Comparison of ENCODE assay signal across 6 cellular contexts in the genomic region with DNA sequence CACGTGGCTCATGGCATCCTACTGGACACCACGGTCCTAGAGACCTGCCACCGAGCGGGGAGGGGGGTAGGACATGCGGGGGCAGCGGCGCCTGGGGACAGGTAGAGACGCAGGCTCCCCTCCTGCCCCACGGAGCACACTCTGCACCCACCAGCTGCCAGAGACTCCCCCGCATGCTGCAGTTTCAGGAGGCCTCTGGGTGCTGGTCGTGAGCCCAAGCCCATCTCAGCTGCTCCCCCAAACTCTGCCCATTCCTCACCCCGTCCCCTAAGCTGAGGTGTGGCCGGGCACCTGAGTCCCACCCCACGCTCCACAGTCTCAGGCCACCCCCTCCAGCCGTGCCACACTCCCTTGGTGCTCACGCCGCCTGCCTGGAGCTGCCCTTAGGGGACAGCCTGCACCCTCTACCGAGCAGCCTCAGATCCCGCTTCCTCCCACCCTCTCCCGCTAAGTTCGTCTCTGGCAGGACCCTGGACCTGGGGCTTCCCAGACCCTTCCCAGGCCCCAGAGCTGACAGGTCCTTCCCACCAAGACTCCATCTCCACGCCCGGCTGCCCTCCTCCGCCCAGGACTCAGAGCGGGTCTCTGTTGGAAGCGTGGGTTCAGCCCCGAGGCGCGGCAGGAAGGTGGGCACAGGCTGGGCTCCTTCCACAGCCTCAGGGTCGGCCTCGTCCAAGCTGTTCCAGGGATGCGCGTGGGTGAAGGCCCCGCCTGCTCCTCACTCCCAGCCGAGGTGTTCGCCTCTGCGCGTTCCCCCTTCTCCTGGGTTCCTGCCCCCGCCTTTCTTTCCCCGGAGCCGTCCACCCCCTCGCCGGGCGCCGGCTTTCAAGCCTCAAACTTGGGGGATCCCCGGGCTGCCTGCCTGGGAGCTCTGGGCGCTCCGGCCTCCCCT. TPM values are rescaled to one million over a fixed set of nuclear protein-coding genes. Genes with fewer than 3 reads are reported as not detected.
DNase-seq lines count a peak whose midpoint lies in the region; ATAC-seq and TF ChIP-seq lines count a peak whose summit lies in the region.

No MANE protein-coding gene starts in this region.

- H3K4me3 Mint-ChIP-seq in Caco-2 (ENCODE audit: unreplicated experiment): peak overlapping the region; percentile 84
- H3K4me3 Mint-ChIP-seq in activated T-helper 1 cell treated with anti-CD3 and anti-CD28 coated beads, Interleukin-12 subunit alpha, Interleukin-12 subunit beta, Interleukin-2, Interleukin-4 antibody, amounts not matched to agents 30 ng/mL and 10 ng/mL and 1 ng/mL, durations not matched to agents 14 hours and 24 hours and 36 hours: peak overlapping the region; percentile 58

- no peak overlapping the region for H3K18ac ChIP-seq in mesenchymal stem cell (ENCODE audit: low read depth in 1 of 2, low read length in 2 of 2)

- no peaks in the 10 kb centered on the region for H3K36me3 ChIP-seq in Caco-2 (ENCODE audit: control insufficient read depth, insufficient read depth, low read length)
- peaks cover 0 to 12% of the 10 kb centered on the region in 2 experiments for H3K36me3 ChIP-seq in mesenchymal stem cell (ENCODE audit: control insufficient read depth in 1 of 2, insufficient read depth in 2 of 2, low read depth in 1 of 2, low read length in 2 of 2)

- H3K4me1 ChIP-seq in Caco-2 (peaks cover 9% of the 10 kb centered on the region; the same call in 1 of the 2 replicates), mesenchymal stem cell (ENCODE audit: control insufficient read depth, insufficient read depth, low read depth, low read length) (peaks cover 24% of the 10 kb centered on the region)

- H3K9me3 ChIP-seq in Caco-2 (peaks cover 8% of the 10 kb centered on the region), mesenchymal stem cell (ENCODE audit: control insufficient read depth, low read length) (peaks cover 11% of the 10 kb centered on the region)

- H3K9me3 Mint-ChIP-seq in Caco-2 (ENCODE audit: unreplicated experiment): peaks cover 12% of the 10 kb centered on the region
- H3K9me3 Mint-ChIP-seq in activated T-helper 1 cell treated with anti-CD3 and anti-CD28 coated beads, Interleukin-12 subunit alpha, Interleukin-12 subunit beta, Interleukin-2, Interleukin-4 antibody, amounts not matched to agents 30 ng/mL and 10 ng/mL and 1 ng/mL, durations not matched to agents 14 hours and 24 hours and 36 hours: peaks cover 18% of the 10 kb centered on the region

- H3K4ac ChIP-seq in mesenchymal stem cell (ENCODE audit: low read depth in 1 of 2, low read length in 2 of 2): no peak overlapping the region

- CTCF ChIA-PET in Caco-2 (lab: Charles Lee): no interaction called here

- H3K27me3 Mint-ChIP-seq in Caco-2 (ENCODE audit: insufficient read depth, unreplicated experiment): no peaks in the 10 kb centered on the region
- peaks cover 10% of the 10 kb centered on the region for H3K27me3 Mint-ChIP-seq in activated T-helper 1 cell treated with anti-CD3 and anti-CD28 coated beads, Interleukin-12 subunit alpha, Interleukin-12 subunit beta, Interleukin-2, Interleukin-4 antibody, amounts not matched to agents 30 ng/mL and 10 ng/mL and 1 ng/mL, durations not matched to agents 14 hours and 24 hours and 36 hours (ENCODE audit: insufficient read depth)

- H4K91ac ChIP-seq in mesenchymal stem cell (ENCODE audit: low read length): no peak overlapping the region

- H3K4me3 ChIP-seq in Caco-2 (ENCODE audit: low read depth, low read length) (peak overlapping the region; percentile 77), mesenchymal stem cell (ENCODE audit: insufficient read depth in 1 of 2, low read depth in 1 of 2, low read length in 2 of 2) (peak overlapping the region; percentile 72 to 83)

- peaks cover 8% of the 10 kb centered on the region for H3K36me3 Mint-ChIP-seq in Caco-2 (ENCODE audit: insufficient read depth, unreplicated experiment)
- no peaks in the 10 kb centered on the region for H3K36me3 Mint-ChIP-seq in activated T-helper 1 cell treated with anti-CD3 and anti-CD28 coated beads, Interleukin-12 subunit alpha, Interleukin-12 subunit beta, Interleukin-2, Interleukin-4 antibody, amounts not matched to agents 30 ng/mL and 10 ng/mL and 1 ng/mL, durations not matched to agents 14 hours and 24 hours and 36 hours (ENCODE audit: low read depth)

- H2BK15ac ChIP-seq in mesenchymal stem cell (ENCODE audit: low read depth, poor library complexity, severe bottlenecking): no peak overlapping the region

- peaks cover 1% of the 10 kb centered on the region for H3K4me1 Mint-ChIP-seq in Caco-2 (ENCODE audit: low read depth, unreplicated experiment)
- H3K4me1 Mint-ChIP-seq in activated T-helper 1 cell treated with anti-CD3 and anti-CD28 coated beads, Interleukin-12 subunit alpha, Interleukin-12 subunit beta, Interleukin-2, Interleukin-4 antibody, amounts not matched to agents 30 ng/mL and 10 ng/mL and 1 ng/mL, durations not matched to agents 14 hours and 24 hours and 36 hours (ENCODE audit: low read depth): no peaks in the 10 kb centered on the region

- no peak for ATAC-seq in GM18909 (IDR thresholded peaks at IDR 0.05; ENCODE audit: poor library complexity, unreplicated experiment)
- ATAC-seq in HG03439 (IDR thresholded peaks at IDR 0.05; ENCODE audit: unreplicated experiment): no peak

- no peak overlapping the region for H3K27ac ChIP-seq in mesenchymal stem cell (ENCODE audit: low read length, poor library complexity, severe bottlenecking)

- H3K23ac ChIP-seq in mesenchymal stem cell (ENCODE audit: low read length in 2 of 2): peak overlapping the region in 1 of 2 experiments; percentile 79

- no peak overlapping the region for H2BK120ac ChIP-seq in mesenchymal stem cell (ENCODE audit: low read depth, low read length)

- no TSS peak for BruUV-seq in Caco-2 (replicated peaks; lab: Mats Ljungman, UMichigan)

- peak overlapping the region; percentile 99 for H3K4me2 ChIP-seq in mesenchymal stem cell (ENCODE audit: low read length, poor library complexity, severe bottlenecking)

- H2AK5ac ChIP-seq in mesenchymal stem cell (ENCODE audit: low read length, severe bottlenecking): no peak overlapping the region

- no peak overlapping the region for H2BK5ac ChIP-seq in mesenchymal stem cell (ENCODE audit: low read depth, low read length, poor library complexity, severe bottlenecking)

- POLR2A ChIA-PET in Caco-2 (lab: Charles Lee): no interaction called here

- H3K9ac ChIP-seq in mesenchymal stem cell (ENCODE audit: low read length): peak overlapping the region; percentile 49

- DNase-seq in Caco-2: no peak
- no peak for DNase-seq in activated T-helper 1 cell treated with anti-CD3 and anti-CD28 coated beads, Interleukin-12 subunit alpha, Interleukin-12 subunit beta, Interleukin-2, Interleukin-4 antibody, amounts not matched to agents 30 ng/mL and 10 ng/mL and 1 ng/mL, durations not matched to agents 14 hours and 24 hours and 36 hours (ENCODE audit: low spot score)
- no peak for DNase-seq in mesenchymal stem cell
- DNase-seq in SHP77 treated with DMSO at 0.1 percent for 48 hours (lab: John Stamatoyannopoulos, UW): no peak

- intact Hi-C loops in Caco-2 (cut with micrococcal nuclease; ENCODE audit: unreplicated experiment): no loop called here
- intact Hi-C loops in activated T-helper 1 cell treated with anti-CD3 and anti-CD28 coated beads, Interleukin-12 subunit alpha, Interleukin-12 subunit beta, Interleukin-2, Interleukin-4 antibody, amounts not matched to agents 30 ng/mL and 10 ng/mL and 1 ng/mL, durations not matched to agents 14 hours and 24 hours and 36 hours (cut with micrococcal nuclease): no loop called here

- TF ChIP-seq CTCF in Caco-2 (IDR thresholded peaks at IDR 0.05; ENCODE audit: insufficient read depth in 1 of 2, low read depth in 1 of 2, low read length in 1 of 2, severe bottlenecking in 1 of 2, unreplicated experiment in 1 of 2): no peak

- no peak overlapping the region for H2BK12ac ChIP-seq in mesenchymal stem cell (ENCODE audit: low read length in 2 of 2)

- peaks cover 16% of the 10 kb centered on the region for H3K79me1 ChIP-seq in mesenchymal stem cell (replicated peaks; ENCODE audit: low read length, poor library complexity, severe bottlenecking)

- no peak overlapping the region for H3K14ac ChIP-seq in mesenchymal stem cell (ENCODE audit: low read length in 2 of 2)

- H4K8ac ChIP-seq in mesenchymal stem cell (ENCODE audit: low read length): no peak overlapping the region

- no peak overlapping the region for H3K27ac Mint-ChIP-seq in Caco-2 (ENCODE audit: unreplicated experiment)
- no peak overlapping the region for H3K27ac Mint-ChIP-seq in activated T-helper 1 cell treated with anti-CD3 and anti-CD28 coated beads, Interleukin-12 subunit alpha, Interleukin-12 subunit beta, Interleukin-2, Interleukin-4 antibody, amounts not matched to agents 30 ng/mL and 10 ng/mL and 1 ng/mL, durations not matched to agents 14 hours and 24 hours and 36 hours

- H3K27me3 ChIP-seq in Caco-2 (replicated peaks; ENCODE audit: control insufficient read depth, insufficient read depth, low read length): no peaks in the 10 kb centered on the region
- H3K27me3 ChIP-seq in mesenchymal stem cell (ENCODE audit: control insufficient read depth in 1 of 2, insufficient read depth in 1 of 2, low read length in 2 of 2): peaks cover 0 to 6% of the 10 kb centered on the region in 2 experiments

- no peak overlapping the region for H2AFZ ChIP-seq in mesenchymal stem cell (ENCODE audit: low read depth, low read length)

- WGBS in mesenchymal stem cell: 32% methylated on average over 48 of the region's 48 CpGs

RNA-seq across cellular contexts. Expression of a gene that starts 1.3 kb away (rescaled TPM):
- 6.3 and 8.8 TPM in 2 replicates for total RNA-seq in Caco-2 (2022)
- 3.6 and 5.2 TPM in 2 replicates for total RNA-seq in activated T-helper 1 cell treated with anti-CD3 and anti-CD28 coated beads, Interleukin-12 subunit alpha, Interleukin-12 subunit beta, Interleukin-2, Interleukin-4 antibody, amounts not matched to agents 30 ng/mL and 10 ng/mL and 1 ng/mL, durations not matched to agents 14 hours and 24 hours and 36 hours
- polyA plus RNA-seq in mesenchymal stem cell (2013, experiment 1 of 2): 8.5 TPM
- polyA plus RNA-seq in mesenchymal stem cell (2013, experiment 2 of 2): 7.7 TPM

RNA-seq across cellular contexts. Expression of a gene that starts 19.3 kb away (rescaled TPM):
- 47.2 and 53.6 TPM in 2 replicates for total RNA-seq in Caco-2 (2022)
- 37.6 and 43.7 TPM in 2 replicates for total RNA-seq in activated T-helper 1 cell treated with anti-CD3 and anti-CD28 coated beads, Interleukin-12 subunit alpha, Interleukin-12 subunit beta, Interleukin-2, Interleukin-4 antibody, amounts not matched to agents 30 ng/mL and 10 ng/mL and 1 ng/mL, durations not matched to agents 14 hours and 24 hours and 36 hours
- 13.0 TPM for polyA plus RNA-seq in mesenchymal stem cell (2013, experiment 1 of 2)
- polyA plus RNA-seq in mesenchymal stem cell (2013, experiment 2 of 2): 12.8 TPM

RNA-seq across cellular contexts. Expression of a gene that starts 38.3 kb away (rescaled TPM):
- 55.7 and 60.0 TPM in 2 replicates for total RNA-seq in Caco-2 (2022)
- total RNA-seq in activated T-helper 1 cell treated with anti-CD3 and anti-CD28 coated beads, Interleukin-12 subunit alpha, Interleukin-12 subunit beta, Interleukin-2, Interleukin-4 antibody, amounts not matched to agents 30 ng/mL and 10 ng/mL and 1 ng/mL, durations not matched to agents 14 hours and 24 hours and 36 hours: 1.9 and 2.7 TPM in 2 replicates
- polyA plus RNA-seq in mesenchymal stem cell (2013, experiment 1 of 2): 5.0 TPM
- 5.7 TPM for polyA plus RNA-seq in mesenchymal stem cell (2013, experiment 2 of 2)

RNA-seq across cellular contexts. Expression of a gene that starts 48.9 kb away (rescaled TPM):
- 106 and 110 TPM in 2 replicates for total RNA-seq in Caco-2 (2022)
- total RNA-seq in activated T-helper 1 cell treated with anti-CD3 and anti-CD28 coated beads, Interleukin-12 subunit alpha, Interleukin-12 subunit beta, Interleukin-2, Interleukin-4 antibody, amounts not matched to agents 30 ng/mL and 10 ng/mL and 1 ng/mL, durations not matched to agents 14 hours and 24 hours and 36 hours: 55.1 and 56.7 TPM in 2 replicates
- 65.7 TPM for polyA plus RNA-seq in mesenchymal stem cell (2013, experiment 1 of 2)
- 65.3 TPM for polyA plus RNA-seq in mesenchymal stem cell (2013, experiment 2 of 2)

RNA-seq across cellular contexts. Expression of a gene that starts 54.7 kb away (rescaled TPM):
- total RNA-seq in Caco-2 (2022): 94.6 and 108 TPM in 2 replicates
- 106 and 111 TPM in 2 replicates for total RNA-seq in activated T-helper 1 cell treated with anti-CD3 and anti-CD28 coated beads, Interleukin-12 subunit alpha, Interleukin-12 subunit beta, Interleukin-2, Interleukin-4 antibody, amounts not matched to agents 30 ng/mL and 10 ng/mL and 1 ng/mL, durations not matched to agents 14 hours and 24 hours and 36 hours
- 21.3 TPM for polyA plus RNA-seq in mesenchymal stem cell (2013, experiment 1 of 2)
- polyA plus RNA-seq in mesenchymal stem cell (2013, experiment 2 of 2): 19.9 TPM

Comparison
In these comparisons a context has a peak if more than half of its experiments do, and no peak if none do; other contexts are left out.
1. RNA of a gene that starts 38.3 kb away (total RNA-seq): 55.7 to 60.0 TPM in Caco-2; 1.9 to 2.7 TPM in activated T-helper 1 cell treated with anti-CD3 and anti-CD28 coated beads, Interleukin-12 subunit alpha, Interleukin-12 subunit beta, Interleukin-2, Interleukin-4 antibody, amounts not matched to agents 30 ng/mL and 10 ng/mL and 1 ng/mL, durations not matched to agents 14 hours and 24 hours and 36 hours; every median in the first group is over 10 times any median in the second.